19 cellular contexts compared by ENCODE assay signal in genomic region chr7:156389116-156389692, GRCh38.
DNase-seq lines count a peak whose midpoint lies in the region; ATAC-seq and TF ChIP-seq lines count a peak whose summit lies in the region.
"Had no signal": no experiment of that assay in that cellular context is flagged by ENCODE, and none has a peak within 500 bp of the region (broad histone marks: within the 10 kb centered on the region; RNA-seq: fewer than 3 reads in every experiment).

No MANE protein-coding gene starts in this region.

- DNase-seq in stimulated activated naive CD8-positive, alpha-beta T cell treated with anti-CD3 and anti-CD28 coated beads, Interleukin-15, amount 100 ng/mL, for 72 hours = no peak
- DNase-seq in stimulated activated naive CD8-positive, alpha-beta T cell treated with anti-CD3 and anti-CD28 coated beads, Interleukin-15, Interleukin-2, amounts not matched to agents 100 U/mL and 50 U/mL, for 24 hours = no peak
- DNase-seq in omental fat pad (ENCODE audit: low spot score) (no peak), HPDE6-E6E7 (ENCODE audit: extremely low spot score) (no peak), CD14-positive monocyte (ENCODE audit: low spot score) (no peak)
- DNase-seq: AML-193; CD4-positive, alpha-beta memory T cell; CD4-positive, CD25-positive, alpha-beta regulatory T cell; CD8-positive, alpha-beta memory T cell; COR-L47; DMS 273 treated with DMSO at 0.1 percent for 48 hours; DMS153; DMS53; DMS79; DND-41; EL; GDM1 had no signal

- H3K27ac Mint-ChIP-seq in stimulated activated naive CD8-positive, alpha-beta T cell treated with anti-CD3 and anti-CD28 coated beads, Interleukin-15, amount 100 ng/mL, for 72 hours = no peak overlapping the region
- no peak overlapping the region for H3K27ac Mint-ChIP-seq in CD14-positive monocyte
- H3K27ac Mint-ChIP-seq: B cell had no signal

- intact Hi-C loops in CD14-positive monocyte (cut with micrococcal nuclease) = no loop called here

- no peaks in the 10 kb centered on the region for H3K4me1 Mint-ChIP-seq in stimulated activated naive CD8-positive, alpha-beta T cell treated with anti-CD3 and anti-CD28 coated beads, Interleukin-15, amount 100 ng/mL, for 72 hours
- no peaks in the 10 kb centered on the region for H3K4me1 Mint-ChIP-seq in CD14-positive monocyte
- H3K4me1 Mint-ChIP-seq: B cell; CD4-positive, alpha-beta memory T cell; CD4-positive, CD25-positive, alpha-beta regulatory T cell; CD8-positive, alpha-beta memory T cell had no signal

- TF ChIP-seq CTCF in omental fat pad (IDR thresholded peaks at IDR 0.05) = no peak
- TF ChIP-seq CTCF in CD14-positive monocyte (IDR thresholded peaks at IDR 0.05) = no peak

- peaks cover 43% of the 10 kb centered on the region for H3K27me3 Mint-ChIP-seq in stimulated activated naive CD8-positive, alpha-beta T cell treated with anti-CD3 and anti-CD28 coated beads, Interleukin-15, amount 100 ng/mL, for 72 hours
- peaks cover 0 to 4% (median 2%) of the 10 kb centered on the region in 3 donors for H3K27me3 Mint-ChIP-seq in CD14-positive monocyte (ENCODE audit: low read depth in 3 of 3)

- H3K36me3 Mint-ChIP-seq in CD14-positive monocyte = no peaks in the 10 kb centered on the region
- H3K36me3 Mint-ChIP-seq: CD4-positive, alpha-beta memory T cell; CD4-positive, CD25-positive, alpha-beta regulatory T cell; CD8-positive, alpha-beta memory T cell had no signal

- no peak overlapping the region for H3K4me3 Mint-ChIP-seq in stimulated activated naive CD8-positive, alpha-beta T cell treated with anti-CD3 and anti-CD28 coated beads, Interleukin-15, amount 100 ng/mL, for 72 hours
- no peak overlapping the region for H3K4me3 Mint-ChIP-seq in CD14-positive monocyte
- H3K4me3 Mint-ChIP-seq: B cell; CD4-positive, alpha-beta memory T cell; CD4-positive, CD25-positive, alpha-beta regulatory T cell; CD8-positive, alpha-beta memory T cell had no signal

- peak; percentile 23 for ATAC-seq in stimulated activated naive CD8-positive, alpha-beta T cell treated with anti-CD3 and anti-CD28 coated beads, Interleukin-15, amount 100 ng/mL, for 72 hours
- ATAC-seq in stimulated activated naive CD8-positive, alpha-beta T cell treated with anti-CD3 and anti-CD28 coated beads, Interleukin-15, Interleukin-2, amounts not matched to agents 100 U/mL and 50 U/mL, for 24 hours = no peak
- peak; percentile 37 for ATAC-seq in omental fat pad (ENCODE audit: low FRiP score)
- ATAC-seq: GM12878 had no signal

- H3K9me3 Mint-ChIP-seq in stimulated activated naive CD8-positive, alpha-beta T cell treated with anti-CD3 and anti-CD28 coated beads, Interleukin-15, amount 100 ng/mL, for 72 hours = peaks cover 0 to 8% of the 10 kb centered on the region in 2 donors
- H3K9me3 Mint-ChIP-seq in CD14-positive monocyte = peaks cover 0 to 13% (median 5%) of the 10 kb centered on the region in 7 donors
